ENCODE assay signal across 8 cellular contexts in genomic region chr2:135741395-135742306, GRCh38. TPM values are rescaled to one million over a fixed set of nuclear protein-coding genes. Genes with fewer than 3 reads are reported as not detected.
DNase-seq lines count a peak whose midpoint lies in the region; ATAC-seq and TF ChIP-seq lines count a peak whose summit lies in the region.

Gene UBXN4 (plus strand): TSS chr2:135741855. CDS start chr2:135741930, 75 bp downstream.

- H3K27me3 ChIP-seq in thyroid gland, result no peaks in the 10 kb centered on the region

- H3K4me1 ChIP-seq in thyroid gland, result peaks cover 11 to 19% of the 10 kb centered on the region in 2 donors

- DNase-seq in GM10266 (ENCODE audit: extremely low spot score) (peak; percentile 94), NCI-H1092 treated with DMSO at 0.1 percent for 48 hours (lab: John Stamatoyannopoulos, UW) (peak; percentile 95), SKM-1 treated with dmso at 0.1 percent for 144 hours (lab: John Stamatoyannopoulos, UW; ENCODE audit: unreplicated experiment) (peak; percentile 99), glutamatergic neuron (peak; percentile 94), osteocyte (ENCODE audit: extremely low spot score, unreplicated experiment) (peak; percentile 99), thyroid gland (peak; percentile 97 to 98)
- DNase-seq in activated naive CD8-positive, alpha-beta T cell treated with anti-CD3 and anti-CD28 coated beads for 36 hours, result peak; percentile 94

- peak; percentile 94 for ATAC-seq in HG02610 (IDR thresholded peaks at IDR 0.05; ENCODE audit: unreplicated experiment)

- intact Hi-C loops in thyroid gland (cut with DNase I), result no loop called here

- peaks cover 23% of the 10 kb centered on the region for H3K36me3 Mint-ChIP-seq in activated naive CD8-positive, alpha-beta T cell treated with anti-CD3 and anti-CD28 coated beads for 36 hours
- no peaks in the 10 kb centered on the region for H3K36me3 Mint-ChIP-seq in glutamatergic neuron (ENCODE audit: unreplicated experiment)
- peaks cover 10% of the 10 kb centered on the region for H3K36me3 Mint-ChIP-seq in osteocyte (ENCODE audit: unreplicated experiment)

- H3K27me3 Mint-ChIP-seq in activated naive CD8-positive, alpha-beta T cell treated with anti-CD3 and anti-CD28 coated beads for 36 hours, result no peaks in the 10 kb centered on the region
- H3K27me3 Mint-ChIP-seq in glutamatergic neuron (ENCODE audit: unreplicated experiment), result peaks cover 5% of the 10 kb centered on the region
- no peaks in the 10 kb centered on the region for H3K27me3 Mint-ChIP-seq in osteocyte (ENCODE audit: unreplicated experiment)

- 1% methylated on average over 36 to 50 of the region's 92 CpGs for WGBS in thyroid gland, 2 donors

- no peaks in the 10 kb centered on the region for H3K36me3 ChIP-seq in thyroid gland

- peaks cover 29% of the 10 kb centered on the region for H3K4me1 Mint-ChIP-seq in activated naive CD8-positive, alpha-beta T cell treated with anti-CD3 and anti-CD28 coated beads for 36 hours
- H3K4me1 Mint-ChIP-seq in glutamatergic neuron (ENCODE audit: low read depth, unreplicated experiment) (peaks cover 18% of the 10 kb centered on the region), osteocyte (ENCODE audit: unreplicated experiment) (peaks cover 32% of the 10 kb centered on the region)

- H3K9me3 ChIP-seq in thyroid gland, result no peaks in the 10 kb centered on the region

- TF ChIP-seq CTCF in GM10266 (IDR thresholded peaks at IDR 0.05; ENCODE audit: control insufficient read depth, insufficient read depth, low read depth, missing control alignments), result peak; percentile 51
- TF ChIP-seq CTCF in glutamatergic neuron (IDR thresholded peaks at IDR 0.05; ENCODE audit: partially characterized antibody, unreplicated experiment), result peak; percentile 75
- peak; percentile 61 for TF ChIP-seq CTCF in osteocyte (IDR thresholded peaks at IDR 0.05)
- TF ChIP-seq CTCF in thyroid gland (IDR thresholded peaks at IDR 0.05), result peak in 1 of 6 experiments; percentile 27

- peak within 1 kb of the TSS; percentile 98 for H3K27ac Mint-ChIP-seq in activated naive CD8-positive, alpha-beta T cell treated with anti-CD3 and anti-CD28 coated beads for 36 hours
- H3K27ac Mint-ChIP-seq in glutamatergic neuron (ENCODE audit: unreplicated experiment), result peak within 1 kb of the TSS; percentile 99
- H3K27ac Mint-ChIP-seq in osteocyte (ENCODE audit: unreplicated experiment), result peak within 1 kb of the TSS; percentile 99

- H3K27ac ChIP-seq in thyroid gland, result peak within 1 kb of the TSS; percentile 98 to 100 (median 99)

- H3K4me3 Mint-ChIP-seq in activated naive CD8-positive, alpha-beta T cell treated with anti-CD3 and anti-CD28 coated beads for 36 hours, result peak within 1 kb of the TSS; percentile 97
- H3K4me3 Mint-ChIP-seq in glutamatergic neuron (ENCODE audit: unreplicated experiment), result peak within 1 kb of the TSS; percentile 94
- H3K4me3 Mint-ChIP-seq in osteocyte (ENCODE audit: unreplicated experiment), result peak within 1 kb of the TSS; percentile 89

- TF ChIP-seq POLR2A in thyroid gland (IDR thresholded peaks at IDR 0.05), result peak; percentile 44 to 94

- peaks cover 1% of the 10 kb centered on the region for H3K9me3 Mint-ChIP-seq in activated naive CD8-positive, alpha-beta T cell treated with anti-CD3 and anti-CD28 coated beads for 36 hours
- H3K9me3 Mint-ChIP-seq in glutamatergic neuron (ENCODE audit: unreplicated experiment) (peaks cover 6% of the 10 kb centered on the region), osteocyte (ENCODE audit: unreplicated experiment) (no peaks in the 10 kb centered on the region)

- H3K4me3 ChIP-seq in thyroid gland (replicated peaks in 1 of 3), result peak within 1 kb of the TSS; percentile 38 to 94 (median 72)

RNA-seq across cellular contexts. Expression of gene UBXN4, which starts in this region (rescaled TPM):
- total RNA-seq in activated naive CD8-positive, alpha-beta T cell treated with anti-CD3 and anti-CD28 coated beads for 36 hours, result 10 to 100 TPM; 70.6 to 81.8 TPM
- total RNA-seq in glutamatergic neuron (ENCODE audit: unreplicated experiment) (134 TPM), osteocyte (109 and 118 TPM in 2 replicates), thyroid gland (100 to 1,000 TPM in 2 of 4 donors, 10 to 100 TPM in 2; 83.6 to 134 (median 98.6) TPM)

Comparison
In these comparisons a context has a peak if more than half of its experiments do, and no peak if none do; other contexts are left out.
1. Peak in every context shown above with its lines: DNase-seq, ATAC-seq, H3K4me3 ChIP-seq and H3K27ac ChIP-seq.